ENCODE assay signal across 15 cellular contexts in genomic region chr3:131729561-131729960, GRCh38.
A peak's percentile ranks its signal among the peaks of the same experiment; 100 is the strongest.
DNase-seq lines count a peak whose midpoint lies in the region; TF ChIP-seq lines count a peak whose summit lies in the region.
"Had no signal": no experiment of that assay in that cellular context is flagged by ENCODE, and none has a peak within 500 bp of the region (broad histone marks: within the 10 kb centered on the region; RNA-seq: fewer than 3 reads in every experiment).

No MANE protein-coding gene starts in this region.

- 92% methylated on average over 1 of the region's 1 CpG for WGBS in smooth muscle cell (ENCODE audit: low lambda C conversion rate)

- H3K4me1 Mint-ChIP-seq in activated CD4-positive, alpha-beta T cell treated with anti-CD3 and anti-CD28 coated beads, Interleukin-2, amount 10 ng/mL, durations not matched to agents 24 days and 14 days = peaks cover 2% of the 10 kb centered on the region
- H3K4me1 Mint-ChIP-seq in activated CD4-positive, alpha-beta T cell treated with anti-CD3 and anti-CD28 coated beads, Interleukin-2, amount 10 ng/mL, durations not matched to agents 7 days and 5 days = no peaks in the 10 kb centered on the region

- no peak overlapping the region for H3K4me3 ChIP-seq in KMS-11 (IDR thresholded peaks at IDR 0.05; ENCODE audit: insufficient read depth, low read depth, low read length)
- H3K4me3 ChIP-seq in epithelial cell of esophagus (ENCODE audit: low read length) = no peak overlapping the region
- no peak overlapping the region for H3K4me3 ChIP-seq in smooth muscle cell
- no peak overlapping the region for H3K4me3 ChIP-seq in MG63

- peaks cover 5% of the 10 kb centered on the region for H3K27me3 Mint-ChIP-seq in activated CD4-positive, alpha-beta T cell treated with anti-CD3 and anti-CD28 coated beads, Interleukin-2, amount 10 ng/mL, durations not matched to agents 24 days and 14 days
- H3K27me3 Mint-ChIP-seq in activated CD4-positive, alpha-beta T cell treated with anti-CD3 and anti-CD28 coated beads, Interleukin-2, amount 10 ng/mL, durations not matched to agents 7 days and 5 days = peaks cover 7% of the 10 kb centered on the region

- H3F3A ChIP-seq in smooth muscle cell (ENCODE audit: low read depth) = peaks cover 2% of the 10 kb centered on the region

- H3K27ac ChIP-seq in KMS-11 (no peak overlapping the region), smooth muscle cell (ENCODE audit: low read depth) (peak overlapping the region; percentile 69)

- H3K4me1 ChIP-seq in KMS-11 (ENCODE audit: low read depth, poor library complexity, severe bottlenecking) (peaks cover 40% of the 10 kb centered on the region), smooth muscle cell (ENCODE audit: low read depth) (no peaks in the 10 kb centered on the region)

- H4K20me1 ChIP-seq in KMS-11 (ENCODE audit: insufficient read depth) (no peaks in the 10 kb centered on the region), smooth muscle cell (ENCODE audit: low read depth) (no peaks in the 10 kb centered on the region)

- H3K4me3 Mint-ChIP-seq in activated CD4-positive, alpha-beta T cell treated with anti-CD3 and anti-CD28 coated beads, Interleukin-2, amount 10 ng/mL, durations not matched to agents 24 days and 14 days = no peak overlapping the region
- H3K4me3 Mint-ChIP-seq in activated CD4-positive, alpha-beta T cell treated with anti-CD3 and anti-CD28 coated beads, Interleukin-2, amount 10 ng/mL, durations not matched to agents 7 days and 5 days = no peak overlapping the region
- H3K4me3 Mint-ChIP-seq: CD4-positive, alpha-beta T cell; H9 had no signal

- H3K9me3 Mint-ChIP-seq in activated CD4-positive, alpha-beta T cell treated with anti-CD3 and anti-CD28 coated beads, Interleukin-2, amount 10 ng/mL, durations not matched to agents 24 days and 14 days = peaks cover 3% of the 10 kb centered on the region
- no peaks in the 10 kb centered on the region for H3K9me3 Mint-ChIP-seq in activated CD4-positive, alpha-beta T cell treated with anti-CD3 and anti-CD28 coated beads, Interleukin-2, amount 10 ng/mL, durations not matched to agents 7 days and 5 days
- H3K9me3 Mint-ChIP-seq: CD4-positive, alpha-beta T cell; H9 had no signal

- H3K4me2 ChIP-seq in KMS-11 (peak overlapping the region; percentile 3; the same call in 1 of the 2 replicates), smooth muscle cell (peak overlapping the region; percentile 20)

- H3K27me3 ChIP-seq in KMS-11 (ENCODE audit: insufficient read depth, low read depth) (no peaks in the 10 kb centered on the region), smooth muscle cell (ENCODE audit: low read depth) (no peaks in the 10 kb centered on the region), MG63 (no peaks in the 10 kb centered on the region)

- H3K9me3 ChIP-seq in smooth muscle cell (replicated peaks; ENCODE audit: low read depth) = no peaks in the 10 kb centered on the region
- H3K9me3 ChIP-seq in MG63 = no peaks in the 10 kb centered on the region

- H3K9ac ChIP-seq in KMS-11 (no peak overlapping the region), smooth muscle cell (ENCODE audit: low read depth) (peak overlapping the region; percentile 38)

- CTCF ChIA-PET in activated CD4-positive, alpha-beta T cell treated with anti-CD3 and anti-CD28 coated beads, Interleukin-2, amount 10 ng/mL, durations not matched to agents 7 days and 5 days (lab: Charles Lee) = no interaction called here

- H3K27ac Mint-ChIP-seq in activated CD4-positive, alpha-beta T cell treated with anti-CD3 and anti-CD28 coated beads, Interleukin-2, amount 10 ng/mL, durations not matched to agents 24 days and 14 days = no peak overlapping the region
- no peak overlapping the region for H3K27ac Mint-ChIP-seq in activated CD4-positive, alpha-beta T cell treated with anti-CD3 and anti-CD28 coated beads, Interleukin-2, amount 10 ng/mL, durations not matched to agents 7 days and 5 days
- H3K27ac Mint-ChIP-seq: CD4-positive, alpha-beta T cell had no signal

- TF ChIP-seq CTCF in KMS-11 (conservative IDR thresholded peaks at IDR 0.05; ENCODE audit: low read depth, low read length) (no peak), epithelial cell of esophagus (IDR thresholded peaks at IDR 0.05; ENCODE audit: insufficient read depth, low read depth, low read length, missing control alignments) (no peak), smooth muscle cell (IDR thresholded peaks at IDR 0.05; ENCODE audit: borderline replicate concordance, insufficient read depth, poor library complexity, severe bottlenecking) (no peak)

- H3K36me3 ChIP-seq in KMS-11 (ENCODE audit: insufficient read depth) (no peaks in the 10 kb centered on the region), smooth muscle cell (ENCODE audit: low read depth) (no peaks in the 10 kb centered on the region), MG63 (no peaks in the 10 kb centered on the region)

- H2AFZ ChIP-seq in KMS-11 (ENCODE audit: low read depth) (no peak overlapping the region), smooth muscle cell (ENCODE audit: low read depth) (no peak overlapping the region)

- H3K36me3 Mint-ChIP-seq in activated CD4-positive, alpha-beta T cell treated with anti-CD3 and anti-CD28 coated beads, Interleukin-2, amount 10 ng/mL, durations not matched to agents 24 days and 14 days (ENCODE audit: low read depth) = no peaks in the 10 kb centered on the region
- no peaks in the 10 kb centered on the region for H3K36me3 Mint-ChIP-seq in activated CD4-positive, alpha-beta T cell treated with anti-CD3 and anti-CD28 coated beads, Interleukin-2, amount 10 ng/mL, durations not matched to agents 7 days and 5 days (ENCODE audit: low read depth)

- no peaks in the 10 kb centered on the region for H3K79me2 ChIP-seq in KMS-11 (ENCODE audit: insufficient read depth, low read depth)
- H3K79me2 ChIP-seq in smooth muscle cell (ENCODE audit: low read depth) = no peaks in the 10 kb centered on the region

- intact Hi-C loops in activated CD4-positive, alpha-beta T cell treated with anti-CD3 and anti-CD28 coated beads, Interleukin-2, amount 10 ng/mL, durations not matched to agents 24 days and 14 days (cut with micrococcal nuclease) = no loop called here

- POLR2A ChIA-PET in activated CD4-positive, alpha-beta T cell treated with anti-CD3 and anti-CD28 coated beads, Interleukin-2, amount 10 ng/mL, durations not matched to agents 7 days and 5 days (lab: Charles Lee) = no interaction called here

- DNase-seq in activated CD4-positive, alpha-beta T cell treated with anti-CD3 and anti-CD28 coated beads, Interleukin-2, amount 10 ng/mL, durations not matched to agents 24 days and 14 days = peak; percentile 28
- DNase-seq in activated CD4-positive, alpha-beta T cell treated with anti-CD3 and anti-CD28 coated beads, Interleukin-2, amount 10 ng/mL, durations not matched to agents 7 days and 5 days = no peak
- DNase-seq in epithelial cell of esophagus (ENCODE audit: low read depth) (peak; percentile 13), smooth muscle cell (lab: John Stamatoyannopoulos, UW; ENCODE audit: unreplicated experiment) (no peak), MG63 (no peak)
- DNase-seq in activated CD4-positive, CD25-positive, alpha-beta regulatory T cell (lab: John Stamatoyannopoulos, UW) = no peak
- DNase-seq in stimulated activated CD4-positive, alpha-beta T cell treated with anti-CD3 and anti-CD28 coated beads, Interleukin-2, amount 100 ng/mL, for 24 hours = no peak
- DNase-seq: CD4-positive, alpha-beta T cell; DND-41; GF-D8; H9; Karpas-422; MV-4-11; SIG-M5 had no signal

Comparison
In these comparisons a context has a peak if more than half of its experiments do, and no peak if none do; other contexts are left out.
1. DNase-seq: peak in activated CD4-positive, alpha-beta T cell treated with anti-CD3 and anti-CD28 coated beads, Interleukin-2, amount 10 ng/mL, durations not matched to agents 24 days and 14 days (single experiment) and epithelial cell of esophagus (single experiment); none in activated CD4-positive, alpha-beta T cell treated with anti-CD3 and anti-CD28 coated beads, Interleukin-2, amount 10 ng/mL, durations not matched to agents 7 days and 5 days (single experiment), smooth muscle cell (single experiment), MG63 (single experiment), activated CD4-positive, CD25-positive, alpha-beta regulatory T cell (0 of 4) and stimulated activated CD4-positive, alpha-beta T cell treated with anti-CD3 and anti-CD28 coated beads, Interleukin-2, amount 100 ng/mL, for 24 hours (0 of 2).